ENCODE assay signal across 24 cellular contexts in the genomic region with DNA sequence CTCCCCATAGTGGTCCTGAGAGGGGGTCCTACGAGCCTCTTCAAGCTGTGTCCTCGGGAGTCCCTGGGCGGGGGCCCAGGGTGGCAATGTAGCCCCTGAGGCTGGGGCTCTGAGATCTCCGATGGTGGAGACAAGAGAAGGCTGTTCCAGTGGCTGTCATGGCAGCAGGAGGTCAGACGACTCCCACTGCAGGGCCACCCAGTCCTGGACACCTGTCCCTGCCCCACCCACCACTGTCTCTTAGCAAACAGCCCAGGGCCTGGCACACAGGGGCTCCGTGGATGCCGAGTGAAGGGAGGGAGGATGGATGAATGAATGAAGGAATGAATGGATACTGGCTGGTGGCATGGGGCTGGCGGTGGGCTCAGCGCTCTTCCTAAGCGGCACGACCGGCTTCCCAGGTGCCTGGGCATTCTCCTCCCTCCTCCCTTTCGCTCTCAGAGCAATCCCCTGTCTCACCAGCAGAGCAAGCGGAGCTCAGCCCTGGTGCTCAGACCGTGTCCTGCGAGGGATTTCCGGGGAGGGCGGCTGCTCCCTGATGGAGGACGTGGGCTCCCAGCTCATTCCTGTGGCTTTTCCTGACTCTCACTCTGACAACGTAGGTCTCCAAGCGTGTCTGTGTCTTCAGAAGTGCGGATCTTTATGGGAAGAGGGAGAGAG.
DNase-seq lines count a peak whose midpoint lies in the region; TF ChIP-seq lines count a peak whose summit lies in the region.
"Had no signal": no experiment of that assay in that cellular context is flagged by ENCODE, and none has a peak within 500 bp of the region (broad histone marks: within the 10 kb centered on the region; RNA-seq: fewer than 3 reads in every experiment).

No MANE protein-coding gene starts in this region.

- peak; percentile 41 for TF ChIP-seq CTCF in neural crest cell (conservative IDR thresholded peaks at IDR 0.05)
- TF ChIP-seq CTCF in sigmoid colon (IDR thresholded peaks at IDR 0.05), result no peak
- TF ChIP-seq CTCF in GM10248 (IDR thresholded peaks at IDR 0.05; ENCODE audit: control extremely low read depth, extremely low read depth, low read depth, missing control alignments), result no peak

- no peaks in the 10 kb centered on the region for H3K9me3 Mint-ChIP-seq in neural crest cell
- H3K9me3 Mint-ChIP-seq: activated CD4-positive, alpha-beta T cell treated with anti-CD3 and anti-CD28 coated beads, Interleukin-2, amount 10 ng/mL, durations not matched to agents 24 days and 14 days; activated naive CD4-positive, alpha-beta T cell treated with anti-CD3 and anti-CD28 coated beads, Interleukin-2, amount 10 ng/mL, durations not matched to agents 7 days and 5 days; natural killer cell treated with Interleukin-12 subunit alpha and Interleukin-12 subunit beta and Interleukin-15 and Interleukin-18, amount 100 ng/mL, for 72 hours; stimulated activated naive CD8-positive, alpha-beta T cell treated with anti-CD3 and anti-CD28 coated beads, Interleukin-15, Interleukin-2, amounts not matched to agents 100 ng/mL and 50 ng/mL, for 24 hours had no signal

- TF ChIP-seq EP300 in sigmoid colon (IDR thresholded peaks at IDR 0.05), result no peak

- POLR2A ChIA-PET in GM10248 (lab: Yijun Ruan, JAX), result no interaction called here

- peaks cover 0 to 28% (median 0%) of the 10 kb centered on the region in 3 donors for H3K27me3 ChIP-seq in sigmoid colon
- H3K27me3 ChIP-seq: body of pancreas, upper lobe of right lung had no signal

- H3K4me1 ChIP-seq in sigmoid colon, result no peaks in the 10 kb centered on the region
- H3K4me1 ChIP-seq: body of pancreas, esophagus muscularis mucosa, upper lobe of right lung had no signal

- H3K4me1 Mint-ChIP-seq in neural crest cell, result no peaks in the 10 kb centered on the region
- H3K4me1 Mint-ChIP-seq: activated CD4-positive, alpha-beta T cell treated with anti-CD3 and anti-CD28 coated beads, Interleukin-2, amount 10 ng/mL, durations not matched to agents 24 days and 14 days; activated naive CD4-positive, alpha-beta T cell treated with anti-CD3 and anti-CD28 coated beads, Interleukin-2, amount 10 ng/mL, durations not matched to agents 7 days and 5 days had no signal

- no peak for TF ChIP-seq POLR2A in sigmoid colon (IDR thresholded peaks at IDR 0.05)

- H3K9me3 ChIP-seq in sigmoid colon, result no peaks in the 10 kb centered on the region
- H3K9me3 ChIP-seq: BLaER1 treated with 17β-estradiol and CSF1 and Interleukin-3, amounts not matched to agents 10 nM and 100 nM; body of pancreas; esophagus muscularis mucosa; upper lobe of right lung had no signal

- H3K27me3 Mint-ChIP-seq in neural crest cell (ENCODE audit: low read depth), result no peaks in the 10 kb centered on the region
- H3K27me3 Mint-ChIP-seq: activated CD4-positive, alpha-beta T cell treated with anti-CD3 and anti-CD28 coated beads, Interleukin-2, amount 10 ng/mL, durations not matched to agents 24 days and 14 days; activated naive CD4-positive, alpha-beta T cell treated with anti-CD3 and anti-CD28 coated beads, Interleukin-2, amount 10 ng/mL, durations not matched to agents 7 days and 5 days; natural killer cell treated with Interleukin-12 subunit alpha and Interleukin-12 subunit beta and Interleukin-15 and Interleukin-18, amount 100 ng/mL, for 72 hours; stimulated activated naive CD8-positive, alpha-beta T cell treated with anti-CD3 and anti-CD28 coated beads, Interleukin-15, Interleukin-2, amounts not matched to agents 100 ng/mL and 50 ng/mL, for 24 hours had no signal

- CTCF ChIA-PET in GM10248 (lab: Yijun Ruan, JAX), result no interaction called here

- no peaks in the 10 kb centered on the region for H3K36me3 Mint-ChIP-seq in neural crest cell (ENCODE audit: low read depth)
- H3K36me3 Mint-ChIP-seq: activated naive CD4-positive, alpha-beta T cell treated with anti-CD3 and anti-CD28 coated beads, Interleukin-2, amount 10 ng/mL, durations not matched to agents 7 days and 5 days; natural killer cell treated with Interleukin-12 subunit alpha and Interleukin-12 subunit beta and Interleukin-15 and Interleukin-18, amount 100 ng/mL, for 72 hours had no signal

- no peaks in the 10 kb centered on the region for H3K36me3 ChIP-seq in sigmoid colon
- H3K36me3 ChIP-seq: BLaER1 treated with 17β-estradiol and CSF1 and Interleukin-3, amounts not matched to agents 10 nM and 100 nM; esophagus muscularis mucosa; upper lobe of right lung had no signal

- intact Hi-C loops in sigmoid colon (cut with DNase I), result no loop called here

- H3K27ac ChIP-seq in sigmoid colon, result no peak overlapping the region
- H3K27ac ChIP-seq: 22Rv1; BLaER1 treated with 17β-estradiol and CSF1 and Interleukin-3, amounts not matched to agents 10 nM and 100 nM; body of pancreas; esophagus muscularis mucosa; SK-N-MC; upper lobe of right lung had no signal

- peak; percentile 21 for DNase-seq in DMS 273 (lab: John Stamatoyannopoulos, UW; ENCODE audit: unreplicated experiment)
- no peak for DNase-seq in DMS 273 treated with DMSO at 0.1 percent for 48 hours (lab: John Stamatoyannopoulos, UW)
- DNase-seq in NCI-H510A (lab: John Stamatoyannopoulos, UW), result peak; percentile 44
- peak; percentile 49 for DNase-seq in cerebellum (ENCODE audit: low spot score)
- DNase-seq in neural crest cell (ENCODE audit: low read depth, low spot score), result peak; percentile 26
- DNase-seq in HuH-7.5 (ENCODE audit: low spot score), result no peak
- DNase-seq in sigmoid colon, result no peak
- DNase-seq in GM10248 (ENCODE audit: extremely low spot score), result no peak
- DNase-seq: activated CD4-positive, alpha-beta T cell treated with anti-CD3 and anti-CD28 coated beads, Interleukin-2, amount 10 ng/mL, durations not matched to agents 24 days and 14 days; activated CD8-positive, alpha-beta memory T cell treated with anti-CD3 and anti-CD28 coated beads, Interleukin-2, amount 50 U/mL, for 48 hours; activated naive CD4-positive, alpha-beta T cell treated with anti-CD3 and anti-CD28 coated beads, Interleukin-2, amount 10 ng/mL, durations not matched to agents 7 days and 5 days; body of pancreas; dermis blood vessel endothelial cell; DMS79; Kasumi-1; mesenchymal stem cell; NCI-H2227 treated with DMSO at 0.1 percent for 48 hours; upper lobe of right lung had no signal

- no peak overlapping the region for H3K4me3 Mint-ChIP-seq in neural crest cell
- H3K4me3 Mint-ChIP-seq: activated CD4-positive, alpha-beta T cell treated with anti-CD3 and anti-CD28 coated beads, Interleukin-2, amount 10 ng/mL, durations not matched to agents 24 days and 14 days; activated naive CD4-positive, alpha-beta T cell treated with anti-CD3 and anti-CD28 coated beads, Interleukin-2, amount 10 ng/mL, durations not matched to agents 7 days and 5 days; natural killer cell treated with Interleukin-12 subunit alpha and Interleukin-12 subunit beta and Interleukin-15 and Interleukin-18, amount 100 ng/mL, for 72 hours; stimulated activated naive CD8-positive, alpha-beta T cell treated with anti-CD3 and anti-CD28 coated beads, Interleukin-15, Interleukin-2, amounts not matched to agents 100 ng/mL and 50 ng/mL, for 24 hours had no signal

- no peak overlapping the region for H3K27ac Mint-ChIP-seq in neural crest cell (ENCODE audit: unreplicated experiment)
- H3K27ac Mint-ChIP-seq: activated CD4-positive, alpha-beta T cell treated with anti-CD3 and anti-CD28 coated beads, Interleukin-2, amount 10 ng/mL, durations not matched to agents 24 days and 14 days; activated naive CD4-positive, alpha-beta T cell treated with anti-CD3 and anti-CD28 coated beads, Interleukin-2, amount 10 ng/mL, durations not matched to agents 7 days and 5 days; natural killer cell treated with Interleukin-12 subunit alpha and Interleukin-12 subunit beta and Interleukin-15 and Interleukin-18, amount 100 ng/mL, for 72 hours; stimulated activated naive CD8-positive, alpha-beta T cell treated with anti-CD3 and anti-CD28 coated beads, Interleukin-15, Interleukin-2, amounts not matched to agents 100 ng/mL and 50 ng/mL, for 24 hours had no signal

- WGBS in sigmoid colon, 2 donors, result 56 to 64% methylated on average over 22 of the region's 22 CpGs

- H3K4me3 ChIP-seq in sigmoid colon, result no peak overlapping the region
- H3K4me3 ChIP-seq: BLaER1 treated with 17β-estradiol and CSF1 and Interleukin-3, amounts not matched to agents 10 nM and 100 nM; body of pancreas; esophagus muscularis mucosa; SK-N-MC; upper lobe of right lung had no signal

Comparison
In these comparisons a context has a peak if more than half of its experiments do, and no peak if none do; other contexts are left out.
1. DNase-seq: peak in DMS 273 (single experiment), NCI-H510A (single experiment), cerebellum (single experiment) and neural crest cell (single experiment); none in DMS 273 treated with DMSO at 0.1 percent for 48 hours (single experiment), HuH-7.5 (single experiment), sigmoid colon (single experiment) and GM10248 (single experiment).